Comparison of ENCODE assay signal across 27 cellular contexts in the genomic region with DNA sequence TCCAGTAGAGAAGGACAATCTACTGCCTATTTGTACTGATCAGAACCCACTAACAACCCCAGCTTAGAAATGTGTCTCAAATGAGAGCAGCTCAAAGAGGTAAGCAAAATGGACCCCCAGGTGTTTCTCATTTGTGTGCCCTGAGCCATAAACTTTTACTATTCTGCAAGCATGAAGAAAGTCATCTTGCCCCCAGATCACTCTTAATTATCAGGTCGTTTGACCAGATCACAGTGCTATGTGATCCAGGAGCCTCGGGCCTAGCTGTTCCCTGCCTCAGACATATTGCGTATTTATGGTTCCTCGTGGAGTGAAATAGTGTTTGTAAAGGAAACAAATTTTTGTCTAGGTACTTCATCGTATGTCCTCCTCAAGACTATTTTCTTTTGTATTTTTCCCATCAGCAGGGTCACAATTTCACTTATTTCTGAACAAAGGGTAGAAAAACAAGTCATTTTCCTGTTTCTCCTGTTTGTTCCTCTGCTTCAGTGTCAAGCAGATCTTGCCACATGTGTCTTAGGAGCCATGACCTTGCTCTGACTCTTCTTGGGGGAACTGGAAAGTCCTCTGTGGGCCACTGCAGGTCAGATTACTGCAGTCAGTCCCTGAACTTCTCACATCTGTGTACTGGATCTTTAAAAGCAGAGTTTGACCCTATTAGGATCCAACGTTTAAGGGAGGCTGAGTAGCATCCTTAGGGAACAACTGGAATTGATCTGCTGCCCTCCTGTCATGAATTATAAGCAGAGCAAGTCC.
A peak's percentile ranks its signal among the peaks of the same experiment; 100 is the strongest.
DNase-seq lines count a peak whose midpoint lies in the region; ATAC-seq and TF ChIP-seq lines count a peak whose summit lies in the region.
"Had no signal": no experiment of that assay in that cellular context is flagged by ENCODE, and none has a peak within 500 bp of the region (broad histone marks: within the 10 kb centered on the region; RNA-seq: fewer than 3 reads in every experiment).

No MANE protein-coding gene starts in this region.

- H3K36me3 Mint-ChIP-seq in chondrocyte (ENCODE audit: low read depth) = peaks cover 51% of the 10 kb centered on the region
- peaks cover 57% of the 10 kb centered on the region for H3K36me3 Mint-ChIP-seq in nephron (ENCODE audit: low read depth)
- H3K36me3 Mint-ChIP-seq: activated naive CD8-positive, alpha-beta T cell treated with anti-CD3 and anti-CD28 coated beads, Interleukin-2, amount 10 ng/mL, durations not matched to agents 7 days and 5 days; CD14-positive monocyte had no signal

- no peak overlapping the region for H2AFZ ChIP-seq in smooth muscle cell (ENCODE audit: low read depth)

- peaks cover 42% of the 10 kb centered on the region for H3K4me1 ChIP-seq in smooth muscle cell (ENCODE audit: low read depth)
- H3K4me1 ChIP-seq: psoas muscle had no signal

- H3K27ac ChIP-seq in smooth muscle cell (ENCODE audit: low read depth) = peak overlapping the region; percentile 100
- H3K27ac ChIP-seq: 22Rv1, ascending aorta, epithelial cell of prostate, psoas muscle, SK-N-MC, transverse colon had no signal

- DNase-seq in SIG-M5 treated with dmso at 0.1 percent for 504 hours (lab: John Stamatoyannopoulos, UW; ENCODE audit: unreplicated experiment) = peak; percentile 5
- no peak for DNase-seq in SIG-M5 (lab: John Stamatoyannopoulos, UW)
- DNase-seq in chondrocyte (ENCODE audit: low spot score) = no peak
- no peak for DNase-seq in smooth muscle cell (lab: John Stamatoyannopoulos, UW; ENCODE audit: unreplicated experiment)
- DNase-seq in C1 segment of cervical spinal cord (lab: John Stamatoyannopoulos, UW) = no peak
- DNase-seq in head of caudate nucleus = no peak
- DNase-seq: activated gamma-delta T cell; activated naive CD8-positive, alpha-beta T cell treated with anti-CD3 and anti-CD28 coated beads, Interleukin-2, amount 10 ng/mL, durations not matched to agents 7 days and 5 days; activated T-cell treated with anti-CD3 and anti-CD28 coated beads for 4 hours; DMS79 treated with DMSO at 0.1 percent for 48 hours; GF-D8; KG1; mammary epithelial cell; NCI-H1417 treated with DMSO at 0.1 percent for 48 hours; NCI-H2081 treated with DMSO at 0.1 percent for 48 hours; NCI-H345; psoas muscle; stimulated activated CD4-positive, alpha-beta T cell treated with anti-CD3 and anti-CD28 coated beads, Interleukin-2, amount 100 ng/mL, for 24 hours; T-helper 2 cell; transverse colon had no signal

- ATAC-seq in activated CD4-positive, CD25-positive, alpha-beta regulatory T cell treated with anti-CD3 and anti-CD28 coated beads, Interleukin-2, amount 50 U/mL, for 24 hours = no peak
- ATAC-seq: psoas muscle had no signal

- H3K79me2 ChIP-seq in smooth muscle cell (ENCODE audit: low read depth) = peaks cover 31% of the 10 kb centered on the region

- WGBS in smooth muscle cell (ENCODE audit: low lambda C conversion rate) = 40% methylated on average over 6 of the region's 6 CpGs

- H3K9me3 ChIP-seq in smooth muscle cell (replicated peaks; ENCODE audit: low read depth) = no peaks in the 10 kb centered on the region
- H3K9me3 ChIP-seq: ascending aorta, psoas muscle, transverse colon had no signal

- H3K4me1 Mint-ChIP-seq in chondrocyte (ENCODE audit: low read depth) (peaks cover 96% of the 10 kb centered on the region), nephron (peaks cover 91% of the 10 kb centered on the region)
- H3K4me1 Mint-ChIP-seq: activated naive CD8-positive, alpha-beta T cell treated with anti-CD3 and anti-CD28 coated beads, Interleukin-2, amount 10 ng/mL, durations not matched to agents 7 days and 5 days had no signal

- H3K4me2 ChIP-seq in smooth muscle cell = peak overlapping the region; percentile 6

- intact Hi-C loops in head of caudate nucleus (cut with DNase I) = no loop called here

- H3F3A ChIP-seq in smooth muscle cell (ENCODE audit: low read depth) = peaks cover 58% of the 10 kb centered on the region

- H3K9me3 Mint-ChIP-seq in chondrocyte (ENCODE audit: low read depth) = no peaks in the 10 kb centered on the region
- no peaks in the 10 kb centered on the region for H3K9me3 Mint-ChIP-seq in nephron
- H3K9me3 Mint-ChIP-seq: activated naive CD8-positive, alpha-beta T cell treated with anti-CD3 and anti-CD28 coated beads, Interleukin-2, amount 10 ng/mL, durations not matched to agents 7 days and 5 days; CD14-positive monocyte had no signal

- H3K4me3 Mint-ChIP-seq in chondrocyte (ENCODE audit: unreplicated experiment) = no peak overlapping the region
- no peak overlapping the region for H3K4me3 Mint-ChIP-seq in nephron
- H3K4me3 Mint-ChIP-seq: activated naive CD8-positive, alpha-beta T cell treated with anti-CD3 and anti-CD28 coated beads, Interleukin-2, amount 10 ng/mL, durations not matched to agents 7 days and 5 days; CD14-positive monocyte had no signal

- H3K27me3 ChIP-seq in smooth muscle cell (ENCODE audit: low read depth) = no peaks in the 10 kb centered on the region
- H3K27me3 ChIP-seq: ascending aorta, transverse colon had no signal

- no peaks in the 10 kb centered on the region for H4K20me1 ChIP-seq in smooth muscle cell (ENCODE audit: low read depth)

- H3K27me3 Mint-ChIP-seq in chondrocyte (ENCODE audit: low read depth) = no peaks in the 10 kb centered on the region
- no peaks in the 10 kb centered on the region for H3K27me3 Mint-ChIP-seq in nephron (ENCODE audit: low read depth)

- H3K4me3 ChIP-seq in smooth muscle cell = no peak overlapping the region
- H3K4me3 ChIP-seq: ascending aorta, psoas muscle, SK-N-MC, transverse colon had no signal

- H3K27ac Mint-ChIP-seq in chondrocyte (ENCODE audit: unreplicated experiment) (peak overlapping the region; percentile 87), nephron (peak overlapping the region; percentile 81 to 84 (median 82))
- H3K27ac Mint-ChIP-seq: activated naive CD8-positive, alpha-beta T cell treated with anti-CD3 and anti-CD28 coated beads, Interleukin-2, amount 10 ng/mL, durations not matched to agents 7 days and 5 days; CD14-positive monocyte had no signal

- H3K9ac ChIP-seq in smooth muscle cell (ENCODE audit: low read depth) = peak overlapping the region; percentile 99

- TF ChIP-seq CTCF in chondrocyte (IDR thresholded peaks at IDR 0.05) (no peak), nephron (IDR thresholded peaks at IDR 0.05; ENCODE audit: unreplicated experiment in 3 of 3) (no peak), smooth muscle cell (IDR thresholded peaks at IDR 0.05; ENCODE audit: borderline replicate concordance, insufficient read depth, poor library complexity, severe bottlenecking) (no peak)

- H3K36me3 ChIP-seq in smooth muscle cell (ENCODE audit: low read depth) = no peaks in the 10 kb centered on the region
- H3K36me3 ChIP-seq: ascending aorta, transverse colon had no signal
